In the genomic region with DNA sequence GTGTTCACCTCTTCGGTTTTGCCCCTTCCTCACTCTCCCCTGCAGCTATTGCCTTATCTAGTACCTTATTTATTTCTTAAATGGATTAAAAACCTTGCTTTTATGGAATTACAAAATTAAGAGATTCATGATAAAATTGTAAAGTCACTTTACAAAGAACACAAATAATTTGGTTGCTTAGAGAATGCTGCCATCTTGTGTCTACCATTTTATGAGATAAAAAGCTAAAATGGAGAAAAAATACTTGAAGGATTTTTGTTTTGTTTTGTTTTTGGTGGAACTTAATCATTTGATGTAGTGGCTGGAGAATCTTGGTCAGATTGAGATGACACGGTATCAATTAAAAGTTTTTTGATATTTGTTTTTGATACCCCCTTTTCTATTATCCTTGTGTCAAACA, we compare ENCODE assay signal across 15 cellular contexts.
DNase-seq lines count a peak whose midpoint lies in the region; ATAC-seq, FAIRE-seq and TF ChIP-seq lines count a peak whose summit lies in the region.
"Had no signal": no experiment of that assay in that cellular context is flagged by ENCODE, and none has a peak within 500 bp of the region (broad histone marks: within the 10 kb centered on the region; RNA-seq: fewer than 3 reads in every experiment).

No MANE protein-coding gene starts in this region.

- H3K9me2 ChIP-seq in Loucy (replicated peaks; ENCODE audit: low read depth, low read length) = no peaks in the 10 kb centered on the region

- no peak overlapping the region for H3K27ac ChIP-seq in CD8-positive, alpha-beta T cell (ENCODE audit: low read depth, low read length)
- H3K27ac ChIP-seq in K562 (ENCODE audit: extremely low read depth, low read depth, low read length) = no peak overlapping the region
- H3K27ac ChIP-seq: colonic mucosa, lower lobe of right lung had no signal

- H3K27me3 ChIP-seq in CD8-positive, alpha-beta T cell (ENCODE audit: insufficient read depth, low read length) = no peaks in the 10 kb centered on the region
- no peaks in the 10 kb centered on the region for H3K27me3 ChIP-seq in Loucy (ENCODE audit: insufficient read depth, low read length, poor library complexity, severe bottlenecking)
- H3K27me3 ChIP-seq in K562 (ENCODE audit: control insufficient read depth in 2 of 2, insufficient read depth in 2 of 2, low read length in 2 of 2) = no peaks in the 10 kb centered on the region
- H3K27me3 ChIP-seq: colonic mucosa had no signal

- peak; percentile 46 for TF ChIP-seq CTCF in CD8-positive, alpha-beta T cell (IDR thresholded peaks at IDR 0.05)
- TF ChIP-seq CTCF in Loucy (conservative IDR thresholded peaks at IDR 0.05; ENCODE audit: low read length) (peak; percentile 50), K562 (IDR thresholded peaks at IDR 0.05 in 2 of 3, conservative IDR thresholded peaks at IDR 0.05 in 1 of 3; ENCODE audit: insufficient read depth in 2 of 3, low read depth in 1 of 3, low read length in 3 of 3) (peak in 2 of 3 experiments; percentile 5 to 49; a peak in 3 of 6 replicates)

- H3K9me1 ChIP-seq in K562 (ENCODE audit: control insufficient read depth, insufficient read depth, low read length) = no peaks in the 10 kb centered on the region

- DNase-seq in CD8-positive, alpha-beta T cell = no peak
- DNase-seq in K562 (ENCODE audit: extremely low read depth in 1 of 4, low spot score in 3 of 4) = no peak
- peak; percentile 5 to 9 for DNase-seq in lung microvascular endothelial cell (ENCODE audit: low read depth in 2 of 2)
- no peak for DNase-seq in activated T-cell treated with anti-CD3 and anti-CD28 coated beads, Interleukin-2, amount 50 U/mL, for 48 hours
- DNase-seq: activated CD4-positive, alpha-beta memory T cell treated with anti-CD3 and anti-CD28 coated beads, Interleukin-2, amount 10 ng/mL, durations not matched to agents 7 days and 5 days; activated naive CD4-positive, alpha-beta T cell treated with anti-CD3 and anti-CD28 coated beads, Interleukin-2, amount 10 ng/mL, durations not matched to agents 7 days and 5 days; colonic mucosa; lower lobe of right lung; NCI-H1694; NK-92 treated with Interleukin-12 subunit alpha and Interleukin-12 subunit beta, amount 100 ng/mL, for 24 hours; stimulated activated naive CD4-positive, alpha-beta T cell treated with Interleukin-2 at 50 U/mL for 16 hours had no signal

- no peaks in the 10 kb centered on the region for H3K9me3 Mint-ChIP-seq in CD8-positive, alpha-beta T cell
- H3K9me3 Mint-ChIP-seq: activated CD4-positive, alpha-beta memory T cell treated with anti-CD3 and anti-CD28 coated beads, Interleukin-2, amount 10 ng/mL, durations not matched to agents 7 days and 5 days; activated naive CD4-positive, alpha-beta T cell treated with anti-CD3 and anti-CD28 coated beads, Interleukin-2, amount 10 ng/mL, durations not matched to agents 7 days and 5 days had no signal

- H3K4me1 ChIP-seq in CD8-positive, alpha-beta T cell (ENCODE audit: insufficient read depth, low read length) = no peaks in the 10 kb centered on the region
- no peaks in the 10 kb centered on the region for H3K4me1 ChIP-seq in Loucy (ENCODE audit: insufficient read depth, low read length, poor library complexity, severe bottlenecking)
- H3K4me1 ChIP-seq in K562 (replicated peaks in 1 of 2; ENCODE audit: control insufficient read depth in 2 of 2, insufficient read depth in 2 of 2, low read length in 2 of 2) = no peaks in the 10 kb centered on the region
- H3K4me1 ChIP-seq: colonic mucosa, lower lobe of right lung had no signal

- no TSS peak for BruUV-seq in K562 (replicated peaks; lab: Mats Ljungman, UMichigan)

- H3K27ac Mint-ChIP-seq in CD8-positive, alpha-beta T cell = no peak overlapping the region
- H3K27ac Mint-ChIP-seq: activated CD4-positive, alpha-beta memory T cell treated with anti-CD3 and anti-CD28 coated beads, Interleukin-2, amount 10 ng/mL, durations not matched to agents 7 days and 5 days had no signal

- intact Hi-C loops in CD8-positive, alpha-beta T cell (cut with DNase I, micrococcal nuclease) = loop anchor here (1.0 to 5.0 kb wide), 4 partner anchors 110 to 614 kb away; no protein-coding TSS in a partner anchor
- intact Hi-C loops in K562 (cut with micrococcal nuclease) = loop anchor here (1.0 to 5.0 kb wide), 2 partner anchors 128 to 599 kb away; no protein-coding TSS in a partner anchor

- H3K79me2 ChIP-seq in Loucy (ENCODE audit: insufficient read depth, low read length) = 0 out of 2 replicates have a peak, but pooled peaks cover 6% of the 10 kb centered on the region
- no peaks in the 10 kb centered on the region; the same call in 2 of the 3 replicates for H3K79me2 ChIP-seq in K562 (ENCODE audit: control insufficient read depth, insufficient read depth, low read length)

- POLR2A ChIA-PET in CD8-positive, alpha-beta T cell (lab: Charles Lee) = no interaction called here
- POLR2A ChIA-PET in K562 (lab: Yijun Ruan, JAX) = interaction anchor here (0.7 kb wide), 1 partner anchor 16 kb away, joined by 3 read pairs; no protein-coding TSS in a partner anchor

- TF ChIP-seq EP300 in K562 (IDR thresholded peaks at IDR 0.05; ENCODE audit: low read length) = no peak

- H3K4me3 Mint-ChIP-seq in CD8-positive, alpha-beta T cell = no peak overlapping the region
- H3K4me3 Mint-ChIP-seq: activated CD4-positive, alpha-beta memory T cell treated with anti-CD3 and anti-CD28 coated beads, Interleukin-2, amount 10 ng/mL, durations not matched to agents 7 days and 5 days; activated naive CD4-positive, alpha-beta T cell treated with anti-CD3 and anti-CD28 coated beads, Interleukin-2, amount 10 ng/mL, durations not matched to agents 7 days and 5 days had no signal

- no peak overlapping the region for H2AFZ ChIP-seq in Loucy (ENCODE audit: low read length)
- H2AFZ ChIP-seq in K562 (ENCODE audit: low read depth, low read length) = no peak overlapping the region

- H3K4me1 Mint-ChIP-seq in CD8-positive, alpha-beta T cell (ENCODE audit: low read depth) = peaks cover 11% of the 10 kb centered on the region
- H3K4me1 Mint-ChIP-seq: activated CD4-positive, alpha-beta memory T cell treated with anti-CD3 and anti-CD28 coated beads, Interleukin-2, amount 10 ng/mL, durations not matched to agents 7 days and 5 days; activated naive CD4-positive, alpha-beta T cell treated with anti-CD3 and anti-CD28 coated beads, Interleukin-2, amount 10 ng/mL, durations not matched to agents 7 days and 5 days had no signal

- no peak overlapping the region for H3K4me2 ChIP-seq in Loucy (ENCODE audit: low read depth, low read length, poor library complexity, severe bottlenecking)
- H3K4me2 ChIP-seq in K562 (ENCODE audit: insufficient read depth, low read length) = no peak overlapping the region

- H3K36me3 Mint-ChIP-seq in CD8-positive, alpha-beta T cell = peaks cover 26% of the 10 kb centered on the region

- in situ Hi-C loops in K562 (cut with MboI) = no loop called here

- no peaks in the 10 kb centered on the region for H4K20me1 ChIP-seq in Loucy (ENCODE audit: insufficient read depth, low read length, poor library complexity, severe bottlenecking)
- H4K20me1 ChIP-seq in K562 (replicated peaks; ENCODE audit: control insufficient read depth, insufficient read depth, low read length) = no peaks in the 10 kb centered on the region

- no peaks in the 10 kb centered on the region for H3K27me3 Mint-ChIP-seq in CD8-positive, alpha-beta T cell (ENCODE audit: low read depth)
- H3K27me3 Mint-ChIP-seq: activated CD4-positive, alpha-beta memory T cell treated with anti-CD3 and anti-CD28 coated beads, Interleukin-2, amount 10 ng/mL, durations not matched to agents 7 days and 5 days; activated naive CD4-positive, alpha-beta T cell treated with anti-CD3 and anti-CD28 coated beads, Interleukin-2, amount 10 ng/mL, durations not matched to agents 7 days and 5 days had no signal

- no peak for TF ChIP-seq POLR2A in K562 (conservative IDR thresholded peaks at IDR 0.05)

- H3F3A ChIP-seq in Loucy (ENCODE audit: low read depth) = no peaks in the 10 kb centered on the region

- 78% methylated on average over 2 of the region's 2 CpGs for WGBS in K562 (ENCODE audit: insufficient coverage, low coverage, missing lambda C conversion rate)

- peak; percentile 51 to 55 for TF ChIP-seq RAD21 in K562 (CRISPR knock-in tag; conservative IDR thresholded peaks at IDR 0.05 in 1 of 2, IDR thresholded peaks at IDR 0.05 in 1 of 2)

- peaks cover 10% of the 10 kb centered on the region for H3K36me3 ChIP-seq in CD8-positive, alpha-beta T cell (ENCODE audit: insufficient read depth, low read length)
- H3K36me3 ChIP-seq in Loucy (ENCODE audit: insufficient read depth, low read length) (peaks cover 35% of the 10 kb centered on the region), K562 (ENCODE audit: control insufficient read depth, insufficient read depth, low read length) (peaks cover 33% of the 10 kb centered on the region; the same call in 1 of the 3 replicates)
- H3K36me3 ChIP-seq: colonic mucosa had no signal

- H3K9ac ChIP-seq in Loucy (ENCODE audit: low read depth, low read length, poor library complexity, severe bottlenecking) (no peak overlapping the region), K562 (ENCODE audit: insufficient read depth in 1 of 2, low read depth in 2 of 2, low read length in 2 of 2) (no peak overlapping the region)

- FAIRE-seq in K562 (lab: Jason Lieb, UNC) = peak; percentile 65

- CTCF ChIA-PET in CD8-positive, alpha-beta T cell (lab: Charles Lee) = interaction anchor here (1.1 to 3.6 kb wide), 6 partner anchors 9 to 606 kb away, joined by 3 to 30 read pairs (median 4); no protein-coding TSS in a partner anchor
- CTCF ChIA-PET in K562 (lab: Yijun Ruan, JAX; ENCODE audit: low intra/inter-chr PET ratio) = interaction anchor here (1.1 to 1.9 kb wide), 5 partner anchors 109 to 1135 kb away, joined by 3 to 13 read pairs (median 5); no protein-coding TSS in a partner anchor

- no peak for ATAC-seq in CD8-positive, alpha-beta T cell
- ATAC-seq in K562 = no peak
- ATAC-seq in HG03039 (IDR thresholded peaks at IDR 0.05; ENCODE audit: unreplicated experiment) = no peak
- no peak for ATAC-seq in GM19324 (IDR thresholded peaks at IDR 0.05; ENCODE audit: low FRiP score, unreplicated experiment)
- no peak for ATAC-seq in HG02840 (IDR thresholded peaks at IDR 0.05; ENCODE audit: low FRiP score, unreplicated experiment)
- ATAC-seq: lower lobe of right lung had no signal

- H3K4me3 ChIP-seq in CD8-positive, alpha-beta T cell (ENCODE audit: low read depth, low read length) = no peak overlapping the region
- H3K4me3 ChIP-seq in Loucy (ENCODE audit: low read length, poor library complexity, severe bottlenecking) = no peak overlapping the region
- no peak overlapping the region for H3K4me3 ChIP-seq in K562
- H3K4me3 ChIP-seq: colonic mucosa, lower lobe of right lung had no signal

- no peaks in the 10 kb centered on the region for H3K9me3 ChIP-seq in CD8-positive, alpha-beta T cell (ENCODE audit: low read length)
- H3K9me3 ChIP-seq in Loucy (ENCODE audit: insufficient read depth, low read depth, low read length) (no peaks in the 10 kb centered on the region), K562 (replicated peaks; ENCODE audit: control insufficient read depth, insufficient read depth, low read depth, low read length) (no peaks in the 10 kb centered on the region)
- H3K9me3 ChIP-seq: colonic mucosa, lower lobe of right lung had no signal

Comparison
In these comparisons a context has a peak if more than half of its experiments do, and no peak if none do; other contexts are left out.
1. DNase-seq: peak in lung microvascular endothelial cell (2 of 2); none in CD8-positive, alpha-beta T cell (0 of 7), K562 (0 of 4) and activated T-cell treated with anti-CD3 and anti-CD28 coated beads, Interleukin-2, amount 50 U/mL, for 48 hours (0 of 2).
2. Peak in every context shown above with its lines, with median percentiles within 50 percentile points of each other: CTCF ChIP-seq.